Comparison of ENCODE assay signal across 1 cellular context in genomic region chr12:6428326-6428725, GRCh38.
TF ChIP-seq lines count a peak whose summit lies in the region.

No MANE protein-coding gene starts in this region.

TF ChIP-seq in SK-N-SH treated with all-trans-retinoic acid at 6 μM for 48 hours, 23 proteins besides CTCF, POLR2A, EP300 and RAD21:
- TF ChIP-seq OSR1 (CRISPR knock-in tag; IDR thresholded peaks at IDR 0.05), result no peak
- no peak for TF ChIP-seq TOX (CRISPR knock-in tag; IDR thresholded peaks at IDR 0.05; ENCODE audit: borderline replicate concordance)
- TF ChIP-seq TCF4 (CRISPR knock-in tag; IDR thresholded peaks at IDR 0.05; ENCODE audit: borderline replicate concordance), result no peak
- no peak for TF ChIP-seq GLIS3 (CRISPR knock-in tag; IDR thresholded peaks at IDR 0.05)
- TF ChIP-seq POU6F1 (CRISPR knock-in tag; IDR thresholded peaks at IDR 0.05; ENCODE audit: borderline replicate concordance, low read depth), result no peak
- no peak for TF ChIP-seq BACH2 (CRISPR knock-in tag; IDR thresholded peaks at IDR 0.05; ENCODE audit: borderline replicate concordance)
- no peak for TF ChIP-seq PPARA (CRISPR knock-in tag; IDR thresholded peaks at IDR 0.05; ENCODE audit: borderline replicate concordance)
- TF ChIP-seq CSRNP3 (CRISPR knock-in tag; IDR thresholded peaks at IDR 0.05), result no peak
- TF ChIP-seq ISL1 (CRISPR knock-in tag; IDR thresholded peaks at IDR 0.05), result no peak
TF ChIP-seq in SK-N-SH treated with all-trans-retinoic acid at 6 μM for 48 hours: peak in this region for 0.
